In genomic region chr15:73586006-73586654, GRCh38 we compare ENCODE assay signal across 14 cellular contexts.
"Had no signal": no experiment of that assay in that cellular context is flagged by ENCODE, and none has a peak within 500 bp of the region (broad histone marks: within the 10 kb centered on the region; RNA-seq: fewer than 3 reads in every experiment).

No MANE protein-coding gene starts in this region.

- H3K36me3 ChIP-seq: uterus had no signal

- H3K27ac Mint-ChIP-seq: activated naive CD8-positive, alpha-beta T cell treated with anti-CD3 and anti-CD28 coated beads for 36 hours; memory B cell; T-cell had no signal

- H3K9me3 Mint-ChIP-seq: activated naive CD8-positive, alpha-beta T cell treated with anti-CD3 and anti-CD28 coated beads for 36 hours; memory B cell; T-cell had no signal

- H3K4me3 ChIP-seq: colonic mucosa, heart left ventricle, left lung, tibial artery, uterus had no signal

- H3K27ac ChIP-seq: colonic mucosa, heart left ventricle, left lung, tibial artery, uterus had no signal

- DNase-seq: activated CD8-positive, alpha-beta memory T cell treated with anti-CD3 and anti-CD28 coated beads, Interleukin-2, amount 50 U/mL, for 48 hours; activated effector memory CD4-positive, alpha-beta T cell treated with anti-CD3 and anti-CD28 coated beads, Interleukin-2, amount 50 U/mL, for 16 hours; activated naive CD8-positive, alpha-beta T cell treated with anti-CD3 and anti-CD28 coated beads for 36 hours; anterior cingulate cortex; colonic mucosa; heart left ventricle; left lung; stimulated activated CD4-positive, alpha-beta T cell treated with anti-CD3 and anti-CD28 coated beads, Interleukin-4, amount 100 ng/mL, for 4 hours; T-cell; tibial artery; uterus had no signal

- H3K4me3 Mint-ChIP-seq: activated naive CD8-positive, alpha-beta T cell treated with anti-CD3 and anti-CD28 coated beads for 36 hours; memory B cell; T-cell had no signal

- H3K4me1 Mint-ChIP-seq: activated naive CD8-positive, alpha-beta T cell treated with anti-CD3 and anti-CD28 coated beads for 36 hours; memory B cell; T-cell had no signal

- H3K4me1 ChIP-seq: colonic mucosa, tibial artery, uterus had no signal

- H3K9me3 ChIP-seq: colonic mucosa, heart left ventricle, left lung, tibial artery, uterus had no signal

- H3K27me3 Mint-ChIP-seq: activated naive CD8-positive, alpha-beta T cell treated with anti-CD3 and anti-CD28 coated beads for 36 hours; memory B cell; T-cell had no signal

- FAIRE-seq: frontal cortex, keratinocyte had no signal
